ENCODE assay signal across 24 cellular contexts in genomic region chr5:80739057-80739456, GRCh38.
DNase-seq lines count a peak whose midpoint lies in the region; ATAC-seq, FAIRE-seq and TF ChIP-seq lines count a peak whose summit lies in the region.
"Had no signal": no experiment of that assay in that cellular context is flagged by ENCODE, and none has a peak within 500 bp of the region (broad histone marks: within the 10 kb centered on the region; RNA-seq: fewer than 3 reads in every experiment).

No MANE protein-coding gene starts in this region.

- CTCF ChIA-PET in HepG2 (lab: Yijun Ruan, JAX; ENCODE audit: low intra/inter-chr PET ratio, low total read pairs): no interaction called here

- no peak overlapping the region for H3K27ac Mint-ChIP-seq in stimulated activated naive CD8-positive, alpha-beta T cell treated with anti-CD3 and anti-CD28 coated beads, Interleukin-15, amount 100 ng/mL, for 72 hours

- no peak overlapping the region for H3K4me2 ChIP-seq in HepG2 (ENCODE audit: low read depth, low read length)

- BruUV-seq in HepG2 (replicated peaks; lab: Mats Ljungman, UMichigan): no TSS peak

- no peak overlapping the region for H3K9ac ChIP-seq in HepG2 (ENCODE audit: insufficient read depth, low read depth, low read length)

- H3K9me3 Mint-ChIP-seq in stimulated activated naive CD8-positive, alpha-beta T cell treated with anti-CD3 and anti-CD28 coated beads, Interleukin-15, amount 100 ng/mL, for 72 hours: peaks cover 0 to 4% of the 10 kb centered on the region in 2 donors
- H3K9me3 Mint-ChIP-seq: IgD-negative memory B cell had no signal

- no peak for TF ChIP-seq POLR2A in right lobe of liver (IDR thresholded peaks at IDR 0.05)
- TF ChIP-seq POLR2A in HepG2 (IDR thresholded peaks at IDR 0.05; ENCODE audit: insufficient read depth in 1 of 2, low read depth in 2 of 2, low read length in 2 of 2): no peak

- no peak for DNase-seq in right lobe of liver
- DNase-seq in HepG2 (ENCODE audit: low spot score): no peak
- DNase-seq in SJCRH30: no peak
- DNase-seq in left lobe of liver (ENCODE audit: low spot score): no peak
- DNase-seq in GM13977 (ENCODE audit: low spot score): no peak
- no peak for DNase-seq in stimulated activated naive CD8-positive, alpha-beta T cell treated with anti-CD3 and anti-CD28 coated beads, Interleukin-15, amount 100 ng/mL, for 72 hours
- DNase-seq in NCI-H1105 (lab: John Stamatoyannopoulos, UW): no peak
- DNase-seq in NCI-H345 treated with DMSO at 0.1 percent for 48 hours (lab: John Stamatoyannopoulos, UW; ENCODE audit: unreplicated experiment): no peak
- DNase-seq: 8988T; DMS79 treated with DMSO at 0.1 percent for 48 hours; H7; Kasumi-1; MM.1S; NCI-H1092; NCI-H146; NCI-H2081; NCI-H2171 treated with DMSO at 0.1 percent for 48 hours; NCI-H446 treated with DMSO at 0.1 percent for 48 hours; NCI-H748 treated with DMSO at 0.1 percent for 48 hours; NK-92 treated with Interleukin-12 subunit alpha and Interleukin-12 subunit beta, amount 100 ng/mL, for 24 hours; Peyer's patch had no signal

- H3K79me2 ChIP-seq in HepG2 (ENCODE audit: insufficient read depth, low read length): no peaks in the 10 kb centered on the region

- H3K27ac ChIP-seq in right lobe of liver: peak overlapping the region in 1 of 3 donors; percentile 9
- H3K27ac ChIP-seq in HepG2 (ENCODE audit: extremely low read length, insufficient read depth, low read length): no peak overlapping the region
- H3K27ac ChIP-seq in SJCRH30: peak overlapping the region; percentile 98
- H3K27ac ChIP-seq: Peyer's patch, SK-N-MC had no signal

- POLR2A ChIA-PET in HepG2 (lab: Yijun Ruan, JAX): no interaction called here

- no peaks in the 10 kb centered on the region for H4K20me1 ChIP-seq in HepG2 (ENCODE audit: insufficient read depth, low read length)

- intact Hi-C loops in right lobe of liver (cut with DNase I): no loop called here
- intact Hi-C loops in HepG2 (cut with micrococcal nuclease; ENCODE audit: unreplicated experiment): no loop called here

- no peak for FAIRE-seq in HepG2 (lab: Jason Lieb, UNC)
- FAIRE-seq: HTR-8/SVneo had no signal

- in situ Hi-C loops in HepG2 (cut with HindIII; ENCODE audit: extremely low pct_ligation_motif_present, low pct_unique_long_range_greater_than_20kb): no loop called here
- in situ Hi-C loops in GM13977 (cut with MboI; ENCODE audit: low pct_unique_long_range_greater_than_20kb, low sequenced_read_pairs, unreplicated experiment): no loop called here

- no peaks in the 10 kb centered on the region for H3K9me3 ChIP-seq in right lobe of liver
- H3K9me3 ChIP-seq in HepG2 (ENCODE audit: low read length): no peaks in the 10 kb centered on the region
- H3K9me3 ChIP-seq in SJCRH30 (replicated peaks): peaks cover 3% of the 10 kb centered on the region; the same call in 1 of the 2 replicates
- H3K9me3 ChIP-seq: Peyer's patch had no signal

- H3K27me3 Mint-ChIP-seq in stimulated activated naive CD8-positive, alpha-beta T cell treated with anti-CD3 and anti-CD28 coated beads, Interleukin-15, amount 100 ng/mL, for 72 hours: no peaks in the 10 kb centered on the region
- H3K27me3 Mint-ChIP-seq: IgD-negative memory B cell had no signal

- TF ChIP-seq CTCF in right lobe of liver (IDR thresholded peaks at IDR 0.05) (no peak), HepG2 (CRISPR knock-in tag; IDR thresholded peaks at IDR 0.05) (no peak), GM13977 (IDR thresholded peaks at IDR 0.05; ENCODE audit: extremely low read depth, insufficient read depth, missing control alignments) (no peak)

- no peak overlapping the region for H2AFZ ChIP-seq in HepG2 (ENCODE audit: low read length)

- H3K4me3 Mint-ChIP-seq in stimulated activated naive CD8-positive, alpha-beta T cell treated with anti-CD3 and anti-CD28 coated beads, Interleukin-15, amount 100 ng/mL, for 72 hours: no peak overlapping the region

- ATAC-seq in right lobe of liver (peak; percentile 66 to 91 (median 74)), HepG2 (no peak), left lobe of liver (peak; percentile 89)
- ATAC-seq in stimulated activated naive CD8-positive, alpha-beta T cell treated with anti-CD3 and anti-CD28 coated beads, Interleukin-15, amount 100 ng/mL, for 72 hours: no peak

- no peaks in the 10 kb centered on the region for H3K4me1 Mint-ChIP-seq in stimulated activated naive CD8-positive, alpha-beta T cell treated with anti-CD3 and anti-CD28 coated beads, Interleukin-15, amount 100 ng/mL, for 72 hours

- 72% methylated on average over 4 of the region's 4 CpGs for WGBS in right lobe of liver (ENCODE audit: insufficient coverage, low coverage, low lambda C conversion rate, missing lambda C conversion rate)
- WGBS in HepG2 (ENCODE audit: low lambda C conversion rate): 89% methylated on average over 4 of the region's 4 CpGs

- H3K4me1 ChIP-seq in right lobe of liver: no peaks in the 10 kb centered on the region
- no peaks in the 10 kb centered on the region for H3K4me1 ChIP-seq in HepG2 (ENCODE audit: insufficient read depth, low read length)
- peaks cover 37% of the 10 kb centered on the region for H3K4me1 ChIP-seq in SJCRH30
- H3K4me1 ChIP-seq: Peyer's patch had no signal

- H3K4me3 ChIP-seq in right lobe of liver: no peak overlapping the region
- H3K4me3 ChIP-seq in HepG2 (replicated peaks in 1 of 3; ENCODE audit: insufficient read depth in 1 of 3, low read depth in 2 of 3, low read length in 3 of 3): no peak overlapping the region
- no peak overlapping the region for H3K4me3 ChIP-seq in SJCRH30
- H3K4me3 ChIP-seq: Peyer's patch, SK-N-MC had no signal

- peaks cover 0 to 8% (median 1%) of the 10 kb centered on the region in 4 donors for H3K36me3 ChIP-seq in right lobe of liver
- peaks cover 1 to 8% of the 10 kb centered on the region in 2 experiments; a peak in 4 of 5 replicates for H3K36me3 ChIP-seq in HepG2 (replicated peaks in 1 of 2; ENCODE audit: control insufficient read depth in 1 of 2, insufficient read depth in 2 of 2, low read length in 2 of 2)
- peaks cover 17% of the 10 kb centered on the region for H3K36me3 ChIP-seq in SJCRH30

- H3K27me3 ChIP-seq in right lobe of liver (no peaks in the 10 kb centered on the region), HepG2 (ENCODE audit: control insufficient read depth in 1 of 2, insufficient read depth in 2 of 2, low read length in 2 of 2) (no peaks in the 10 kb centered on the region), SJCRH30 (no peaks in the 10 kb centered on the region)
- H3K27me3 ChIP-seq: Peyer's patch had no signal

- TF ChIP-seq RAD21 in HepG2 (CRISPR knock-in tag; IDR thresholded peaks at IDR 0.05): no peak

- no peak for TF ChIP-seq EP300 in HepG2 (IDR thresholded peaks at IDR 0.05; ENCODE audit: low read depth in 2 of 2, low read length in 2 of 2)
- no peak for TF ChIP-seq EP300 in HepG2 (CRISPR knock-in tag; IDR thresholded peaks at IDR 0.05; ENCODE audit: borderline replicate concordance)

TF ChIP-seq in HepG2, 621 proteins besides CTCF, POLR2A, EP300 and RAD21 (continues in another document):
- TF ChIP-seq ZFX (CRISPR knock-in tag; IDR thresholded peaks at IDR 0.05; ENCODE audit: low read depth) (no peak), TBX2 (CRISPR knock-in tag; IDR thresholded peaks at IDR 0.05; ENCODE audit: borderline replicate concordance) (no peak), ZBTB34 (CRISPR knock-in tag; IDR thresholded peaks at IDR 0.05) (no peak), ZBTB14 (CRISPR knock-in tag; IDR thresholded peaks at IDR 0.05) (no peak), MYPOP (CRISPR knock-in tag; IDR thresholded peaks at IDR 0.05) (no peak), ZNF276 (CRISPR knock-in tag; IDR thresholded peaks at IDR 0.05; ENCODE audit: low read depth) (no peak), RAD51 (IDR thresholded peaks at IDR 0.05; ENCODE audit: borderline replicate concordance) (no peak), SMARCC2 (IDR thresholded peaks at IDR 0.05) (no peak), MATR3 (CRISPR knock-in tag; IDR thresholded peaks at IDR 0.05) (no peak)

Comparison
In these comparisons a context has a peak if more than half of its experiments do, and no peak if none do; other contexts are left out.
1. ATAC-seq: peak in right lobe of liver (4 of 4) and left lobe of liver (single experiment); none in HepG2 (single experiment) and stimulated activated naive CD8-positive, alpha-beta T cell treated with anti-CD3 and anti-CD28 coated beads, Interleukin-15, amount 100 ng/mL, for 72 hours (single experiment).